In genomic region chr5:178465228-178465860, GRCh38 we compare ENCODE assay signal across 27 cellular contexts.
DNase-seq lines count a peak whose midpoint lies in the region; ATAC-seq and TF ChIP-seq lines count a peak whose summit lies in the region.
"Had no signal": no experiment of that assay in that cellular context is flagged by ENCODE, and none has a peak within 500 bp of the region (broad histone marks: within the 10 kb centered on the region; RNA-seq: fewer than 3 reads in every experiment).

No MANE protein-coding gene starts in this region.

- peak overlapping the region; percentile 67 for H2AK5ac ChIP-seq in trophoblast cell (ENCODE audit: low read length)

- peak overlapping the region; percentile 28 for H3K18ac ChIP-seq in trophoblast cell (ENCODE audit: low read length)

- H4K91ac ChIP-seq in trophoblast cell (ENCODE audit: low read depth, low read length) = peak overlapping the region; percentile 60

- H3K79me1 ChIP-seq in trophoblast cell (ENCODE audit: low read length) = peaks cover 6% of the 10 kb centered on the region

- no peak overlapping the region for H3K9ac ChIP-seq in endodermal cell (ENCODE audit: extremely low read depth, low read length, poor library complexity, severe bottlenecking)
- H3K9ac ChIP-seq in trophoblast cell (ENCODE audit: low read length) = no peak overlapping the region

- H3K9me3 Mint-ChIP-seq in activated CD8-positive, alpha-beta memory T cell treated with anti-CD3 and anti-CD28 coated beads, Interleukin-2, amount 10 ng/mL, durations not matched to agents 7 days and 5 days (ENCODE audit: low read depth) = no peaks in the 10 kb centered on the region
- no peaks in the 10 kb centered on the region for H3K9me3 Mint-ChIP-seq in endodermal cell
- H3K9me3 Mint-ChIP-seq in activated T-cell treated with anti-CD3 and anti-CD28 coated beads, Interleukin-2, amount 50 U/mL, for 72 hours = no peaks in the 10 kb centered on the region
- H3K9me3 Mint-ChIP-seq: CD8-positive, alpha-beta T cell had no signal

- no peaks in the 10 kb centered on the region for H3K36me3 ChIP-seq in H7 (replicated peaks; ENCODE audit: control insufficient read depth, insufficient read depth, low read length)
- no peaks in the 10 kb centered on the region for H3K36me3 ChIP-seq in endodermal cell (ENCODE audit: control insufficient read depth, insufficient read depth, low read length)
- H3K36me3 ChIP-seq in trophoblast cell (ENCODE audit: control insufficient read depth in 1 of 2, insufficient read depth in 2 of 2, low read length in 2 of 2) = no peaks in the 10 kb centered on the region
- no peaks in the 10 kb centered on the region for H3K36me3 ChIP-seq in osteoblast (ENCODE audit: insufficient read depth, low read length)

- H3K27ac ChIP-seq in endodermal cell (ENCODE audit: low read depth, low read length) (no peak overlapping the region), trophoblast cell (ENCODE audit: low read depth, low read length) (peak overlapping the region; percentile 7), osteoblast (ENCODE audit: low read depth, low read length) (no peak overlapping the region)
- H3K27ac ChIP-seq: SK-N-MC had no signal

- H3K4ac ChIP-seq in trophoblast cell (ENCODE audit: low read depth, low read length) = peak overlapping the region; percentile 25

- DNase-seq in activated CD8-positive, alpha-beta memory T cell treated with anti-CD3 and anti-CD28 coated beads, Interleukin-2, amount 10 ng/mL, durations not matched to agents 7 days and 5 days = peak; percentile 30
- DNase-seq in activated CD8-positive, alpha-beta memory T cell treated with anti-CD3 and anti-CD28 coated beads for 24 hours = no peak
- peak; percentile 49 for DNase-seq in H7
- peak; percentile 47 for DNase-seq in endodermal cell
- no peak for DNase-seq in trophoblast cell
- no peak for DNase-seq in osteoblast (ENCODE audit: insufficient read length, low spot score, missing footprints)
- no peak for DNase-seq in activated T-cell treated with anti-CD3 and anti-CD28 coated beads, Interleukin-2, amount 50 U/mL, for 72 hours
- DNase-seq: 8988T, C1 segment of cervical spinal cord, Calu3, DMS153, GDM1, GOT3, MV-4-11, NCI-H1105 treated with DMSO at 0.1 percent for 48 hours, NCI-H1694 treated with DMSO at 0.1 percent for 48 hours, NCI-H2081 treated with DMSO at 0.1 percent for 48 hours, NCI-H2171 treated with DMSO at 0.1 percent for 48 hours, NCI-H446, NCI-H526, PC-3, RPMI8226, SHP77 treated with DMSO at 0.1 percent for 48 hours had no signal

- peaks cover 2% of the 10 kb centered on the region for H3K79me2 ChIP-seq in trophoblast cell (ENCODE audit: control insufficient read depth, insufficient read depth, low read length, poor library complexity)
- no peaks in the 10 kb centered on the region for H3K79me2 ChIP-seq in osteoblast (ENCODE audit: insufficient read depth, low read length)

- CTCF ChIA-PET in activated CD8-positive, alpha-beta memory T cell treated with anti-CD3 and anti-CD28 coated beads, Interleukin-2, amount 10 ng/mL, durations not matched to agents 7 days and 5 days (lab: Charles Lee) = no interaction called here

- H3K4me1 ChIP-seq in endodermal cell (ENCODE audit: control insufficient read depth, insufficient read depth, low read length) (peaks cover 4% of the 10 kb centered on the region), trophoblast cell (ENCODE audit: control insufficient read depth in 1 of 2, insufficient read depth in 2 of 2, low read length in 2 of 2) (peaks cover 13 to 17% of the 10 kb centered on the region in 2 experiments), osteoblast (ENCODE audit: insufficient read depth, low read length) (no peaks in the 10 kb centered on the region)

- no peaks in the 10 kb centered on the region for H3K36me3 Mint-ChIP-seq in activated CD8-positive, alpha-beta memory T cell treated with anti-CD3 and anti-CD28 coated beads, Interleukin-2, amount 10 ng/mL, durations not matched to agents 7 days and 5 days
- peaks cover 5% of the 10 kb centered on the region for H3K36me3 Mint-ChIP-seq in endodermal cell (ENCODE audit: low read depth)
- no peaks in the 10 kb centered on the region for H3K36me3 Mint-ChIP-seq in activated T-cell treated with anti-CD3 and anti-CD28 coated beads, Interleukin-2, amount 50 U/mL, for 72 hours (ENCODE audit: insufficient read depth in 2 of 2)
- H3K36me3 Mint-ChIP-seq: CD8-positive, alpha-beta T cell had no signal

- no peak overlapping the region for H4K12ac ChIP-seq in trophoblast cell (ENCODE audit: low read depth, low read length)

- H3K4me2 ChIP-seq in trophoblast cell (ENCODE audit: low read length) = no peak overlapping the region
- no peak overlapping the region for H3K4me2 ChIP-seq in osteoblast (ENCODE audit: insufficient read depth, low read length)

- H3K4me1 Mint-ChIP-seq in activated CD8-positive, alpha-beta memory T cell treated with anti-CD3 and anti-CD28 coated beads, Interleukin-2, amount 10 ng/mL, durations not matched to agents 7 days and 5 days = no peaks in the 10 kb centered on the region
- H3K4me1 Mint-ChIP-seq in endodermal cell = peaks cover 32% of the 10 kb centered on the region
- H3K4me1 Mint-ChIP-seq in activated T-cell treated with anti-CD3 and anti-CD28 coated beads, Interleukin-2, amount 50 U/mL, for 72 hours (ENCODE audit: low read depth) = no peaks in the 10 kb centered on the region
- H3K4me1 Mint-ChIP-seq: IgD-negative memory B cell had no signal

- peak; percentile 11 for TF ChIP-seq CTCF in endodermal cell (conservative IDR thresholded peaks at IDR 0.05)
- TF ChIP-seq CTCF in osteoblast (IDR thresholded peaks at IDR 0.05; ENCODE audit: extremely low read depth, low read depth, low read length) = no peak

- H3K4me3 ChIP-seq in H7 (ENCODE audit: insufficient read depth, low read depth, low read length) (no peak overlapping the region), endodermal cell (ENCODE audit: low read length) (no peak overlapping the region), trophoblast cell (ENCODE audit: low read depth, low read length) (peak overlapping the region; percentile 21), osteoblast (ENCODE audit: insufficient read depth, low read length) (no peak overlapping the region)
- H3K4me3 ChIP-seq: SK-N-MC had no signal

- H4K8ac ChIP-seq in trophoblast cell (ENCODE audit: low read depth, low read length) = no peak overlapping the region

- peak overlapping the region; percentile 61 for H2BK120ac ChIP-seq in trophoblast cell (ENCODE audit: insufficient read depth, low read length, poor library complexity)

- no peak overlapping the region for H3K27ac Mint-ChIP-seq in activated CD8-positive, alpha-beta memory T cell treated with anti-CD3 and anti-CD28 coated beads, Interleukin-2, amount 10 ng/mL, durations not matched to agents 7 days and 5 days
- peak overlapping the region; percentile 67 for H3K27ac Mint-ChIP-seq in endodermal cell
- H3K27ac Mint-ChIP-seq in activated T-cell treated with anti-CD3 and anti-CD28 coated beads, Interleukin-2, amount 50 U/mL, for 72 hours = no peak overlapping the region
- H3K27ac Mint-ChIP-seq: CD8-positive, alpha-beta T cell; IgD-negative memory B cell had no signal

- peak overlapping the region; percentile 11 for H2BK5ac ChIP-seq in trophoblast cell (ENCODE audit: low read depth, low read length, poor library complexity)

- peak overlapping the region; percentile 59 for H2BK12ac ChIP-seq in trophoblast cell (ENCODE audit: low read length)

- 91 to 92% methylated on average over 11 to 19 of the region's 19 CpGs for WGBS in endodermal cell (ENCODE audit: insufficient coverage in 1 of 2, insufficient read length in 1 of 2), 2 experiments
- no CpG with 5 or more reads among the region's 19 CpGs for WGBS in trophoblast cell (ENCODE audit: extremely low coverage, insufficient coverage, insufficient read length)

- H3K4me3 Mint-ChIP-seq in activated CD8-positive, alpha-beta memory T cell treated with anti-CD3 and anti-CD28 coated beads, Interleukin-2, amount 10 ng/mL, durations not matched to agents 7 days and 5 days = no peak overlapping the region
- no peak overlapping the region for H3K4me3 Mint-ChIP-seq in endodermal cell
- H3K4me3 Mint-ChIP-seq in activated T-cell treated with anti-CD3 and anti-CD28 coated beads, Interleukin-2, amount 50 U/mL, for 72 hours = no peak overlapping the region
- H3K4me3 Mint-ChIP-seq: CD8-positive, alpha-beta T cell; IgD-negative memory B cell had no signal

- peak overlapping the region; percentile 12 for H3K14ac ChIP-seq in trophoblast cell (ENCODE audit: low read length)

- H3K27me3 Mint-ChIP-seq in activated CD8-positive, alpha-beta memory T cell treated with anti-CD3 and anti-CD28 coated beads, Interleukin-2, amount 10 ng/mL, durations not matched to agents 7 days and 5 days = no peaks in the 10 kb centered on the region
- H3K27me3 Mint-ChIP-seq in endodermal cell (ENCODE audit: insufficient read depth) = no peaks in the 10 kb centered on the region
- H3K27me3 Mint-ChIP-seq in activated T-cell treated with anti-CD3 and anti-CD28 coated beads, Interleukin-2, amount 50 U/mL, for 72 hours (ENCODE audit: low read depth) = no peaks in the 10 kb centered on the region

- H3K27me3 ChIP-seq in H7 (ENCODE audit: control insufficient read depth, insufficient read depth, low read length) (no peaks in the 10 kb centered on the region), endodermal cell (ENCODE audit: control insufficient read depth, insufficient read depth, low read length, poor library complexity, severe bottlenecking) (no peaks in the 10 kb centered on the region), trophoblast cell (ENCODE audit: insufficient read depth, low read length) (no peaks in the 10 kb centered on the region), osteoblast (ENCODE audit: insufficient read depth, low read length) (no peaks in the 10 kb centered on the region)

- ATAC-seq in activated CD8-positive, alpha-beta memory T cell treated with anti-CD3 and anti-CD28 coated beads, Interleukin-2, amount 10 ng/mL, durations not matched to agents 7 days and 5 days = no peak
- no peak for ATAC-seq in GM21825 (IDR thresholded peaks at IDR 0.05; ENCODE audit: unreplicated experiment)
- ATAC-seq in activated T-cell treated with anti-CD3 and anti-CD28 coated beads, Interleukin-2, amount 50 U/mL, for 72 hours (replicated peaks in 1 of 2) = no peak
- ATAC-seq: CD8-positive, alpha-beta T cell; PC-3 had no signal

- H2AFZ ChIP-seq in trophoblast cell (ENCODE audit: insufficient read depth, low read length, poor library complexity) (no peak overlapping the region), osteoblast (ENCODE audit: low read length) (no peak overlapping the region)

- no peak overlapping the region for H3K23ac ChIP-seq in trophoblast cell (ENCODE audit: low read length)

- H3K9me3 ChIP-seq in endodermal cell (ENCODE audit: control insufficient read depth, low read length) = no peaks in the 10 kb centered on the region
- H3K9me3 ChIP-seq in trophoblast cell (ENCODE audit: insufficient read depth, low read depth, low read length) = peaks cover 3% of the 10 kb centered on the region
- H3K9me3 ChIP-seq in osteoblast (ENCODE audit: low read depth, low read length) = no peaks in the 10 kb centered on the region

- no peaks in the 10 kb centered on the region for H4K20me1 ChIP-seq in osteoblast (ENCODE audit: insufficient read depth, low read length)

Comparison
In these comparisons a context has a peak if more than half of its experiments do, and no peak if none do; other contexts are left out.
1. DNase-seq: peak in activated CD8-positive, alpha-beta memory T cell treated with anti-CD3 and anti-CD28 coated beads, Interleukin-2, amount 10 ng/mL, durations not matched to agents 7 days and 5 days (single experiment), H7 (single experiment) and endodermal cell (single experiment); none in activated CD8-positive, alpha-beta memory T cell treated with anti-CD3 and anti-CD28 coated beads for 24 hours (single experiment), trophoblast cell (0 of 2), osteoblast (single experiment) and activated T-cell treated with anti-CD3 and anti-CD28 coated beads, Interleukin-2, amount 50 U/mL, for 72 hours (0 of 2).